ENCODE assay signal across 21 cellular contexts in genomic region chr1:246691622-246692495, GRCh38. TPM values are rescaled to one million over a fixed set of nuclear protein-coding genes. Genes with fewer than 3 reads are reported as not detected.
DNase-seq lines count a peak whose midpoint lies in the region; ATAC-seq and TF ChIP-seq lines count a peak whose summit lies in the region.
"Had no signal": no experiment of that assay in that cellular context is flagged by ENCODE, and none has a peak within 500 bp of the region (broad histone marks: within the 10 kb centered on the region; RNA-seq: fewer than 3 reads in every experiment).

No MANE protein-coding gene starts in this region.

- intact Hi-C loops in transverse colon (cut with DNase I; ENCODE audit: low total_unique reads) = no loop called here

- H3K36me3 Mint-ChIP-seq in effector memory CD8-positive, alpha-beta T cell (ENCODE audit: insufficient read depth) = peaks cover 8% of the 10 kb centered on the region
- H3K36me3 Mint-ChIP-seq in activated T-cell treated with anti-CD3 and anti-CD28 coated beads, Interleukin-2, amount 50 U/mL, for 24 hours (ENCODE audit: low read depth) = no peaks in the 10 kb centered on the region
- H3K36me3 Mint-ChIP-seq: activated naive CD8-positive, alpha-beta T cell; IgD-negative memory B cell; memory B cell had no signal

- no peak for TF ChIP-seq POLR2A in transverse colon (IDR thresholded peaks at IDR 0.05)

- H3K27me3 Mint-ChIP-seq in effector memory CD8-positive, alpha-beta T cell = peaks cover 5 to 8% of the 10 kb centered on the region in 2 donors
- H3K27me3 Mint-ChIP-seq in activated T-cell treated with anti-CD3 and anti-CD28 coated beads, Interleukin-2, amount 50 U/mL, for 24 hours = peaks cover 3% of the 10 kb centered on the region
- H3K27me3 Mint-ChIP-seq: activated CD4-positive, alpha-beta T cell treated with anti-CD3 and anti-CD28 coated beads for 36 hours; activated naive CD8-positive, alpha-beta T cell; IgD-negative memory B cell; memory B cell had no signal

- no peak overlapping the region for H3K23ac ChIP-seq in mesenchymal stem cell (ENCODE audit: low read length in 2 of 2)

- no peak for TF ChIP-seq CTCF in transverse colon (IDR thresholded peaks at IDR 0.05)

- no peak overlapping the region for H2AK5ac ChIP-seq in mesenchymal stem cell (ENCODE audit: low read length, severe bottlenecking)

- whole genome bisulfite sequencing in mesenchymal stem cell = 69% methylated on average over 14 of the region's 15 CpGs
- 71 to 80% methylated on average over 3 to 15 of the region's 15 CpGs for WGBS in transverse colon (ENCODE audit: low coverage in 1 of 2), 2 donors

- peak overlapping the region; percentile 20 to 93 for H3K27ac Mint-ChIP-seq in effector memory CD8-positive, alpha-beta T cell
- no peak overlapping the region for H3K27ac Mint-ChIP-seq in activated T-cell treated with anti-CD3 and anti-CD28 coated beads, Interleukin-2, amount 50 U/mL, for 24 hours
- H3K27ac Mint-ChIP-seq: activated CD4-positive, alpha-beta T cell treated with anti-CD3 and anti-CD28 coated beads for 36 hours had no signal

- no peak overlapping the region for H3K4me3 ChIP-seq in mesenchymal stem cell (ENCODE audit: insufficient read depth in 1 of 2, low read depth in 1 of 2, low read length in 2 of 2)
- H3K4me3 ChIP-seq in transverse colon = no peak overlapping the region
- H3K4me3 ChIP-seq: cardiac muscle cell, upper lobe of right lung had no signal

- H3K27ac ChIP-seq in mesenchymal stem cell (ENCODE audit: low read length, poor library complexity, severe bottlenecking) (no peak overlapping the region), transverse colon (peak overlapping the region in 3 of 4 donors; percentile 0 to 25 (median 3))
- H3K27ac ChIP-seq: cardiac muscle cell, upper lobe of right lung had no signal

- H3K4me2 ChIP-seq in mesenchymal stem cell (ENCODE audit: low read length, poor library complexity, severe bottlenecking) = no peak overlapping the region

- in situ Hi-C loops in transverse colon (cut with MboI; ENCODE audit: low pct_ligation_motif_present in 1 of 4, low pct_unique_long_range_greater_than_20kb in 1 of 4, low sequenced_read_pairs in 3 of 4) = loop anchor here in 2 of 4 donors (10.0 to 25.0 kb wide), 3 partner anchors 127 to 187 kb away; partner anchors contain the start of genes CNST (in 2 of the 2), TFB2M (in 2 of the 2) and SMYD3 (in 1 of the 2)

- no peak overlapping the region for H3K18ac ChIP-seq in mesenchymal stem cell (ENCODE audit: low read depth in 1 of 2, low read length in 2 of 2)

- no peak for TF ChIP-seq EP300 in transverse colon (IDR thresholded peaks at IDR 0.05; ENCODE audit: low read depth)

- H2BK120ac ChIP-seq in mesenchymal stem cell (ENCODE audit: low read depth, low read length) = no peak overlapping the region

- H3K36me3 ChIP-seq in mesenchymal stem cell (ENCODE audit: control insufficient read depth in 1 of 2, insufficient read depth in 2 of 2, low read depth in 1 of 2, low read length in 2 of 2) (no peaks in the 10 kb centered on the region), transverse colon (no peaks in the 10 kb centered on the region)
- H3K36me3 ChIP-seq: cardiac muscle cell, upper lobe of right lung had no signal

- peaks cover 3% of the 10 kb centered on the region for H3K4me1 ChIP-seq in mesenchymal stem cell (ENCODE audit: control insufficient read depth, insufficient read depth, low read depth, low read length)
- H3K4me1 ChIP-seq in transverse colon = peaks cover 9 to 22% (median 12%) of the 10 kb centered on the region in 4 donors

- no peaks in the 10 kb centered on the region for H3K79me1 ChIP-seq in mesenchymal stem cell (replicated peaks; ENCODE audit: low read length, poor library complexity, severe bottlenecking)

- H3K9ac ChIP-seq in mesenchymal stem cell (ENCODE audit: low read length) = peak overlapping the region; percentile 5

- H2BK12ac ChIP-seq in mesenchymal stem cell (ENCODE audit: low read length in 2 of 2) = no peak overlapping the region

- H4K8ac ChIP-seq in mesenchymal stem cell (ENCODE audit: low read length) = no peak overlapping the region

- H3K4me1 Mint-ChIP-seq in effector memory CD8-positive, alpha-beta T cell (ENCODE audit: low read depth in 2 of 2) = peaks cover 2 to 3% of the 10 kb centered on the region in 2 donors
- peaks cover 2% of the 10 kb centered on the region for H3K4me1 Mint-ChIP-seq in activated T-cell treated with anti-CD3 and anti-CD28 coated beads, Interleukin-2, amount 50 U/mL, for 24 hours (ENCODE audit: low read depth)
- H3K4me1 Mint-ChIP-seq: activated CD4-positive, alpha-beta T cell treated with anti-CD3 and anti-CD28 coated beads for 36 hours had no signal

- H3K4ac ChIP-seq in mesenchymal stem cell (ENCODE audit: low read depth in 1 of 2, low read length in 2 of 2) = no peak overlapping the region

- DNase-seq in activated effector memory CD4-positive, alpha-beta T cell treated with anti-CD3 and anti-CD28 coated beads, Interleukin-2, amount 50 U/mL, for 16 hours = peak; percentile 39
- DNase-seq in activated effector memory CD4-positive, alpha-beta T cell treated with Interleukin-2 at 50 U/mL for 16 hours = no peak
- no peak for DNase-seq in effector memory CD8-positive, alpha-beta T cell
- DNase-seq in mesenchymal stem cell = no peak
- DNase-seq in transverse colon = no peak
- no peak for DNase-seq in activated T-cell treated with anti-CD3 and anti-CD28 coated beads, Interleukin-2, amount 50 U/mL, for 24 hours
- DNase-seq in kidney glomerular epithelial cell (lab: John Stamatoyannopoulos, UW) = no peak
- DNase-seq in activated T-cell treated with anti-CD3 and anti-CD28 coated beads, Interleukin-2, amount 50 U/mL, for 48 hours = no peak
- DNase-seq: activated CD4-positive, alpha-beta T cell treated with anti-CD3 and anti-CD28 coated beads for 36 hours; activated CD8-positive, alpha-beta memory T cell treated with anti-CD3 and anti-CD28 coated beads, Interleukin-2, amount 50 U/mL, for 4 hours; foreskin melanocyte; GDM1; NCI-H1436 treated with DMSO at 0.1 percent for 48 hours; NCI-H524; T-helper 9 cell; upper lobe of right lung had no signal

- no peak overlapping the region for H2BK5ac ChIP-seq in mesenchymal stem cell (ENCODE audit: low read depth, low read length, poor library complexity, severe bottlenecking)

- H3K14ac ChIP-seq in mesenchymal stem cell (ENCODE audit: low read length in 2 of 2) = no peak overlapping the region

- H2AFZ ChIP-seq in mesenchymal stem cell (ENCODE audit: low read depth, low read length) = no peak overlapping the region

- H3K27me3 ChIP-seq in mesenchymal stem cell (ENCODE audit: control insufficient read depth in 1 of 2, insufficient read depth in 1 of 2, low read length in 2 of 2) = no peaks in the 10 kb centered on the region
- H3K27me3 ChIP-seq in transverse colon = no peaks in the 10 kb centered on the region
- H3K27me3 ChIP-seq: cardiac muscle cell, upper lobe of right lung had no signal

- H3K9me3 ChIP-seq in mesenchymal stem cell (ENCODE audit: control insufficient read depth, low read length) (peaks cover 2% of the 10 kb centered on the region), transverse colon (no peaks in the 10 kb centered on the region)
- H3K9me3 ChIP-seq: upper lobe of right lung had no signal

- no peak overlapping the region for H3K4me3 Mint-ChIP-seq in effector memory CD8-positive, alpha-beta T cell
- H3K4me3 Mint-ChIP-seq in activated T-cell treated with anti-CD3 and anti-CD28 coated beads, Interleukin-2, amount 50 U/mL, for 24 hours = no peak overlapping the region
- H3K4me3 Mint-ChIP-seq: activated CD4-positive, alpha-beta T cell treated with anti-CD3 and anti-CD28 coated beads for 36 hours; activated naive CD8-positive, alpha-beta T cell; memory B cell; neural crest cell had no signal

- H2BK15ac ChIP-seq in mesenchymal stem cell (ENCODE audit: low read depth, poor library complexity, severe bottlenecking) = no peak overlapping the region

- no peak for ATAC-seq in effector memory CD8-positive, alpha-beta T cell (replicated peaks)
- ATAC-seq: activated CD4-positive, alpha-beta T cell treated with anti-CD3 and anti-CD28 coated beads for 36 hours; upper lobe of right lung had no signal

- peaks cover 0 to 8% of the 10 kb centered on the region in 2 donors for H3K9me3 Mint-ChIP-seq in effector memory CD8-positive, alpha-beta T cell
- peaks cover 9% of the 10 kb centered on the region for H3K9me3 Mint-ChIP-seq in activated T-cell treated with anti-CD3 and anti-CD28 coated beads, Interleukin-2, amount 50 U/mL, for 24 hours

- no peak overlapping the region for H4K91ac ChIP-seq in mesenchymal stem cell (ENCODE audit: low read length)

RNA-seq across cellular contexts. Expression of gene SCCPDH, which starts 32.4 kb away (rescaled TPM):
- polyA plus RNA-seq in mesenchymal stem cell (2013, experiment 1 of 2) = 25.2 TPM
- 26.5 TPM for polyA plus RNA-seq in mesenchymal stem cell (2013, experiment 2 of 2)
- 10 to 100 TPM in 3 of 4 donors, 1 to 10 TPM in 1; 4.8 to 28.5 (median 17.4) TPM for total RNA-seq in transverse colon
